Comparison of ENCODE assay signal across 8 cellular contexts in the genomic region with DNA sequence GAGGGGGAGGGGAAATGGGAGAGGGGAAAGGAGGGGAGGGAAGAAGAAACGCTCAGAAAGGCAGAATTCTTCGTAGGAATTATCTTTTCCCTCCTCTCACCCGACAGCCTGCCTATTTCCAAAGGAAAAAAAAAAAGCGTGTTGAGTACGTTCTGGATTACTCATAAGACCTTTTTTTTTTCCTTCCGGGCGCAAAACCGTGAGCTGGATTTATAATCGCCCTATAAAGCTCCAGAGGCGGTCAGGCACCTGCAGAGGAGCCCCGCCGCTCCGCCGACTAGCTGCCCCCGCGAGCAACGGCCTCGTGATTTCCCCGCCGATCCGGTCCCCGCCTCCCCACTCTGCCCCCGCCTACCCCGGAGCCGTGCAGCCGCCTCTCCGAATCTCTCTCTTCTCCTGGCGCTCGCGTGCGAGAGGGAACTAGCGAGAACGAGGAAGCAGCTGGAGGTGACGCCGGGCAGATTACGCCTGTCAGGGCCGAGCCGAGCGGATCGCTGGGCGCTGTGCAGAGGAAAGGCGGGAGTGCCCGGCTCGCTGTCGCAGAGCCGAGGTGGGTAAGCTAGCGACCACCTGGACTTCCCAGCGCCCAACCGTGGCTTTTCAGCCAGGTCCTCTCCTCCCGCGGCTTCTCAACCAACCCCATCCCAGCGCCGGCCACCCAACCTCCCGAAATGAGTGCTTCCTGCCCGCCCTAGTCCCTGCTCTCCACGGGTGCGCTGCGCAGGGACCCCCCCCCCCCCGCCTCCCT. TPM values are rescaled to one million over a fixed set of nuclear protein-coding genes. Genes with fewer than 3 reads are reported as not detected.
DNase-seq lines count a peak whose midpoint lies in the region; ATAC-seq and TF ChIP-seq lines count a peak whose summit lies in the region.

Gene GAD1 (plus strand): TSS at position 389 of the 748 bp plus-strand sequence. CDS start 1,705 bp downstream, outside the sequence.

- CTCF ChIA-PET in activated CD4-positive, alpha-beta T cell treated with anti-CD3 and anti-CD28 coated beads, Interleukin-2, amount 10 ng/mL, durations not matched to agents 7 days and 5 days (lab: Charles Lee), result interaction anchor here (0.7 to 2.1 kb wide), 17 partner anchors 9 to 1285 kb away, joined by 3 to 14 read pairs (median 3); no protein-coding TSS in a partner anchor

- ATAC-seq in HG03175 (IDR thresholded peaks at IDR 0.05; ENCODE audit: unreplicated experiment), result peak; percentile 40
- ATAC-seq in effector memory CD8-positive, alpha-beta T cell (replicated peaks), result peak; percentile 42

- H3K9ac ChIP-seq in ES-I3 (ENCODE audit: low read depth, low read length), result peak within 1 kb of the TSS; percentile 83

- TF ChIP-seq CTCF in mesothelial cell of epicardium (IDR thresholded peaks at IDR 0.05; ENCODE audit: unreplicated experiment), result no peak

- no peaks in the 10 kb centered on the region for H3K9me3 Mint-ChIP-seq in activated CD4-positive, alpha-beta T cell treated with anti-CD3 and anti-CD28 coated beads, Interleukin-2, amount 10 ng/mL, durations not matched to agents 7 days and 5 days
- H3K9me3 Mint-ChIP-seq in effector memory CD8-positive, alpha-beta T cell, result no peaks in the 10 kb centered on the region
- H3K9me3 Mint-ChIP-seq in mesothelial cell of epicardium, result no peaks in the 10 kb centered on the region

- H3K27me3 Mint-ChIP-seq in activated CD4-positive, alpha-beta T cell treated with anti-CD3 and anti-CD28 coated beads, Interleukin-2, amount 10 ng/mL, durations not matched to agents 7 days and 5 days, result peaks cover 84% of the 10 kb centered on the region
- peaks cover 79 to 97% of the 10 kb centered on the region in 2 donors for H3K27me3 Mint-ChIP-seq in effector memory CD8-positive, alpha-beta T cell
- H3K27me3 Mint-ChIP-seq in mesothelial cell of epicardium (ENCODE audit: low read depth), result peaks cover 94% of the 10 kb centered on the region

- H3K27ac Mint-ChIP-seq in activated CD4-positive, alpha-beta T cell treated with anti-CD3 and anti-CD28 coated beads, Interleukin-2, amount 10 ng/mL, durations not matched to agents 7 days and 5 days, result peak within 1 kb of the TSS; percentile 46
- H3K27ac Mint-ChIP-seq in effector memory CD8-positive, alpha-beta T cell, result no peak within 1 kb of the TSS
- no peak within 1 kb of the TSS for H3K27ac Mint-ChIP-seq in mesothelial cell of epicardium

- peak within 1 kb of the TSS; percentile 73 for H3K4me3 Mint-ChIP-seq in activated CD4-positive, alpha-beta T cell treated with anti-CD3 and anti-CD28 coated beads, Interleukin-2, amount 10 ng/mL, durations not matched to agents 7 days and 5 days
- peak within 1 kb of the TSS; percentile 76 to 80 for H3K4me3 Mint-ChIP-seq in effector memory CD8-positive, alpha-beta T cell
- H3K4me3 Mint-ChIP-seq in mesothelial cell of epicardium, result peak within 1 kb of the TSS; percentile 62

- H3K4me1 Mint-ChIP-seq in activated CD4-positive, alpha-beta T cell treated with anti-CD3 and anti-CD28 coated beads, Interleukin-2, amount 10 ng/mL, durations not matched to agents 7 days and 5 days, result peaks cover 62% of the 10 kb centered on the region
- peaks cover 34 to 38% of the 10 kb centered on the region in 2 donors for H3K4me1 Mint-ChIP-seq in effector memory CD8-positive, alpha-beta T cell (ENCODE audit: low read depth in 2 of 2)
- H3K4me1 Mint-ChIP-seq in mesothelial cell of epicardium, result peaks cover 42% of the 10 kb centered on the region

- H3K36me3 Mint-ChIP-seq in activated CD4-positive, alpha-beta T cell treated with anti-CD3 and anti-CD28 coated beads, Interleukin-2, amount 10 ng/mL, durations not matched to agents 7 days and 5 days (ENCODE audit: low read depth), result peaks cover 2% of the 10 kb centered on the region
- H3K36me3 Mint-ChIP-seq in effector memory CD8-positive, alpha-beta T cell (ENCODE audit: insufficient read depth), result peaks cover 17% of the 10 kb centered on the region
- H3K36me3 Mint-ChIP-seq in mesothelial cell of epicardium, result no peaks in the 10 kb centered on the region

- no peaks in the 10 kb centered on the region for H3K36me3 ChIP-seq in ES-I3 (ENCODE audit: insufficient read depth, low read length)

- 0 out of 2 replicates have a peak, but pooled peaks cover 6% of the 10 kb centered on the region for H3K4me1 ChIP-seq in ES-I3 (ENCODE audit: insufficient read depth, low read length)

- H3K9me3 ChIP-seq in ES-I3 (ENCODE audit: control insufficient read depth, insufficient read depth, low read length), result no peaks in the 10 kb centered on the region

- peak; percentile 44 for DNase-seq in NCI-H460 (ENCODE audit: extremely low read depth, low read depth)
- peak; percentile 74 for DNase-seq in activated CD4-positive, alpha-beta T cell treated with anti-CD3 and anti-CD28 coated beads, Interleukin-2, amount 10 ng/mL, durations not matched to agents 7 days and 5 days
- no peak for DNase-seq in effector memory CD8-positive, alpha-beta T cell
- DNase-seq in mesothelial cell of epicardium (ENCODE audit: low spot score in 2 of 2, unreplicated experiment in 2 of 2), result no peak
- peak; percentile 25 to 36 for DNase-seq in stimulated activated CD8-positive, alpha-beta memory T cell treated with anti-CD3 and anti-CD28 coated beads, Interleukin-4, amount 100 ng/mL, for 4 hours (ENCODE audit: low read depth in 2 of 2, low spot score in 1 of 2)
- no peak for DNase-seq in medulla oblongata (ENCODE audit: extremely low spot score)

- POLR2A ChIA-PET in activated CD4-positive, alpha-beta T cell treated with anti-CD3 and anti-CD28 coated beads, Interleukin-2, amount 10 ng/mL, durations not matched to agents 7 days and 5 days (lab: Charles Lee), result interaction anchor here (0.6 kb wide), 2 partner anchors 309 to 503 kb away, joined by 3 to 9 read pairs; no protein-coding TSS in a partner anchor

RNA-seq across cellular contexts. Expression of gene GAD1, which starts in this region (rescaled TPM):
- total RNA-seq in NCI-H460 (2014; rRNA removed; shearing (Covaris generic)), result not detected in 2 replicates
- polyA plus RNA-seq in NCI-H460 (2014; cell fraction: nucleus; rRNA removed), result 0.11 and 0.36 TPM in 2 replicates
- 1 to 10 TPM; 1.4 to 1.7 TPM for total RNA-seq in activated CD4-positive, alpha-beta T cell treated with anti-CD3 and anti-CD28 coated beads, Interleukin-2, amount 10 ng/mL, durations not matched to agents 7 days and 5 days
- total RNA-seq in mesothelial cell of epicardium, result 0.20 to 0.34 TPM (median 0.31 TPM) in 3 replicates

Comparison
In these comparisons a context has a peak if more than half of its experiments do, and no peak if none do; other contexts are left out.
1. Peak in DNase-seq in NCI-H460; RNA of the gene not detected or under 1 TPM.
2. DNase-seq: peak in activated CD4-positive, alpha-beta T cell treated with anti-CD3 and anti-CD28 coated beads, Interleukin-2, amount 10 ng/mL, durations not matched to agents 7 days and 5 days (single experiment) and stimulated activated CD8-positive, alpha-beta memory T cell treated with anti-CD3 and anti-CD28 coated beads, Interleukin-4, amount 100 ng/mL, for 4 hours (2 of 2); none in effector memory CD8-positive, alpha-beta T cell (0 of 3), mesothelial cell of epicardium (0 of 2) and medulla oblongata (single experiment).
3. Peak in every context shown above with its lines, with median percentiles within 50 percentile points of each other: H3K4me3 Mint-ChIP-seq.